1 cellular context compared by ENCODE assay signal in the genomic region with DNA sequence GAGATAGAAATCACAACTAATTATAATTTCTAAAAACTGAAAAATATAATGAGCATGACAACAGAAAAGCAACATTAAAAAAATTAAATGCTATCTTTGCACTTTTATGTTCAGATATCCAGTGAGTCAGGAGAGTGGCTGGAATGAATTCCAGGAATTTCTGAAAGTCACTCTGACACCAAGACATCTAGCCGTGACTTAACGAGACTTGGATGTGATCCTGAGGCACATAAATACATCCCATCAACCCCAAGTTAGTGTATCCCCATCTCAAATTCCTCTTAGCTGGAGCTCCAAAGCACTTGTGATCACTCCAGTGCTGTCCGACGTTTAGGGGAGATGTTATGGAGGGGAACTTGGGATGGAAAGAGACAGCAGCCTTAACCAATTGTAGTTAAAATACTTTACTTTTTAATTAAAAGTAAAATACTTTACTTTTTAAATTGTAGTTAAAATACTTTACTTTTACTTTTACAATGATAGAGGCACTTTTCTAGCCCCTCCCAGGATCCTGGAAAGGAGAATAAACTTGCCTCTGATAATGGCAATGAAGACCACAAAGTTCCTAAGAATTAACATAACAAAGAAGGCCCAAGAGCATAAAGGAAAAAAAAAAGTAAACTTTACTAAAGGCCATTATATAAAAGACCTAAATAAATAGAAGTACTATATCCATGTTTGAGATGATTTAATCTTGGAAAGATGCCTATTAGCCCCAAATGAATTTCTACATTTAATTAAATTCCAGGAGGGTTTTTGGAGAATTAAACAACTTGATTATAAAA.
TF ChIP-seq lines count a peak whose summit lies in the region.

No MANE protein-coding gene starts in this region.

TF ChIP-seq in GM23338, 12 proteins besides CTCF, POLR2A, EP300 and RAD21:
- TF ChIP-seq, protein P1, sequence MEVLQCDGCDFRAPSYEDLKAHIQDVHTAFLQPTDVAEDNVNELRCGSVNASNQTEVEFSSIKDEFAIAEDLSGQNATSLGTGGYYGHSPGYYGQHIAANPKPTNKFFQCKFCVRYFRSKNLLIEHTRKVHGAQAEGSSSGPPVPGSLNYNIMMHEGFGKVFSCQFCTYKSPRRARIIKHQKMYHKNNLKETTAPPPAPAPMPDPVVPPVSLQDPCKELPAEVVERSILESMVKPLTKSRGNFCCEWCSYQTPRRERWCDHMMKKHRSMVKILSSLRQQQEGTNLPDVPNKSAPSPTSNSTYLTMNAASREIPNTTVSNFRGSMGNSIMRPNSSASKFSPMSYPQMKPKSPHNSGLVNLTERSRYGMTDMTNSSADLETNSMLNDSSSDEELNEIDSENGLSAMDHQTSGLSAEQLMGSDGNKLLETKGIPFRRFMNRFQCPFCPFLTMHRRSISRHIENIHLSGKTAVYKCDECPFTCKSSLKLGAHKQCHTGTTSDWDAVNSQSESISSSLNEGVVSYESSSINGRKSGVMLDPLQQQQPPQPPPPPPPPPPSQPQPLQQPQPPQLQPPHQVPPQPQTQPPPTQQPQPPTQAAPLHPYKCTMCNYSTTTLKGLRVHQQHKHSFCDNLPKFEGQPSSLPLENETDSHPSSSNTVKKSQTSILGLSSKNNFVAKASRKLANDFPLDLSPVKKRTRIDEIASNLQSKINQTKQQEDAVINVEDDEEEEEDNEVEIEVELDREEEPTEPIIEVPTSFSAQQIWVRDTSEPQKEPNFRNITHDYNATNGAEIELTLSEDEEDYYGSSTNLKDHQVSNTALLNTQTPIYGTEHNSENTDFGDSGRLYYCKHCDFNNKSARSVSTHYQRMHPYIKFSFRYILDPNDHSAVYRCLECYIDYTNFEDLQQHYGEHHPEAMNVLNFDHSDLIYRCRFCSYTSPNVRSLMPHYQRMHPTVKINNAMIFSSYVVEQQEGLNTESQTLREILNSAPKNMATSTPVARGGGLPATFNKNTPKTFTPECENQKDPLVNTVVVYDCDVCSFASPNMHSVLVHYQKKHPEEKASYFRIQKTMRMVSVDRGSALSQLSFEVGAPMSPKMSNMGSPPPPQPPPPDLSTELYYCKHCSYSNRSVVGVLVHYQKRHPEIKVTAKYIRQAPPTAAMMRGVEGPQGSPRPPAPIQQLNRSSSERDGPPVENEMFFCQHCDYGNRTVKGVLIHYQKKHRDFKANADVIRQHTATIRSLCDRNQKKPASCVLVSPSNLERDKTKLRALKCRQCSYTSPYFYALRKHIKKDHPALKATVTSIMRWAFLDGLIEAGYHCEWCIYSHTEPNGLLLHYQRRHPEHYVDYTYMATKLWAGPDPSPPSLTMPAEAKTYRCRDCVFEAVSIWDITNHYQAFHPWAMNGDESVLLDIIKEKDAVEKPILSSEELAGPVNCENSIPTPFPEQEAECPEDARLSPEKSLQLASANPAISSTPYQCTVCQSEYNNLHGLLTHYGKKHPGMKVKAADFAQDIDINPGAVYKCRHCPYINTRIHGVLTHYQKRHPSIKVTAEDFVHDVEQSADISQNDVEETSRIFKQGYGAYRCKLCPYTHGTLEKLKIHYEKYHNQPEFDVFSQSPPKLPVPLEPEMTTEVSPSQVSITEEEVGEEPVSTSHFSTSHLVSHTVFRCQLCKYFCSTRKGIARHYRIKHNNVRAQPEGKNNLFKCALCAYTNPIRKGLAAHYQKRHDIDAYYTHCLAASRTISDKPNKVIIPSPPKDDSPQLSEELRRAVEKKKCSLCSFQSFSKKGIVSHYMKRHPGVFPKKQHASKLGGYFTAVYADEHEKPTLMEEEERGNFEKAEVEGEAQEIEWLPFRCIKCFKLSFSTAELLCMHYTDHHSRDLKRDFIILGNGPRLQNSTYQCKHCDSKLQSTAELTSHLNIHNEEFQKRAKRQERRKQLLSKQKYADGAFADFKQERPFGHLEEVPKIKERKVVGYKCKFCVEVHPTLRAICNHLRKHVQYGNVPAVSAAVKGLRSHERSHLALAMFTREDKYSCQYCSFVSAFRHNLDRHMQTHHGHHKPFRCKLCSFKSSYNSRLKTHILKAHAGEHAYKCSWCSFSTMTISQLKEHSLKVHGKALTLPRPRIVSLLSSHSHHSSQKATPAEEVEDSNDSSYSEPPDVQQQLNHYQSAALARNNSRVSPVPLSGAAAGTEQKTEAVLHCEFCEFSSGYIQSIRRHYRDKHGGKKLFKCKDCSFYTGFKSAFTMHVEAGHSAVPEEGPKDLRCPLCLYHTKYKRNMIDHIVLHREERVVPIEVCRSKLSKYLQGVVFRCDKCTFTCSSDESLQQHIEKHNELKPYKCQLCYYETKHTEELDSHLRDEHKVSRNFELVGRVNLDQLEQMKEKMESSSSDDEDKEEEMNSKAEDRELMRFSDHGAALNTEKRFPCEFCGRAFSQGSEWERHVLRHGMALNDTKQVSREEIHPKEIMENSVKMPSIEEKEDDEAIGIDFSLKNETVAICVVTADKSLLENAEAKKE (CRISPR knock-in tag; IDR thresholded peaks at IDR 0.05), result no peak
